7 cellular contexts compared by ENCODE assay signal in genomic region chr19:15794279-15794678, GRCh38. TPM values are rescaled to one million over a fixed set of nuclear protein-coding genes. Genes with fewer than 3 reads are reported as not detected.
"Had no signal": no experiment of that assay in that cellular context is flagged by ENCODE, and none has a peak within 500 bp of the region (broad histone marks: within the 10 kb centered on the region; RNA-seq: fewer than 3 reads in every experiment).

No MANE protein-coding gene starts in this region.

RNA-seq across cellular contexts. Expression of gene OR10H5, which starts 6.8 kb away (rescaled TPM):
- total RNA-seq: GM23248, GM23338, H1, H4, H7, H9, HFFc6 had no signal

RNA-seq across cellular contexts. Expression of gene OR10H1, which starts 21.2 kb away (rescaled TPM):
- total RNA-seq: GM23248, GM23338, H1, H4, H7, H9, HFFc6 had no signal

RNA-seq across cellular contexts. Expression of gene OR10H3, which starts 56.5 kb away (rescaled TPM):
- total RNA-seq: GM23248, GM23338, H1, H4, H7, H9, HFFc6 had no signal
